Comparison of ENCODE assay signal across 8 cellular contexts in genomic region chr1:95116666-95117206, GRCh38. TPM values are rescaled to one million over a fixed set of nuclear protein-coding genes. Genes with fewer than 3 reads are reported as not detected.
DNase-seq lines count a peak whose midpoint lies in the region; ATAC-seq and TF ChIP-seq lines count a peak whose summit lies in the region.

No MANE protein-coding gene starts in this region.

- H4K20me1 ChIP-seq in PC-9 (ENCODE audit: insufficient read depth) (no peaks in the 10 kb centered on the region), neural cell (ENCODE audit: insufficient read depth) (no peaks in the 10 kb centered on the region)

- H3K79me2 ChIP-seq in PC-9 (ENCODE audit: low read depth) (peaks cover 17% of the 10 kb centered on the region), neural cell (replicated peaks; ENCODE audit: insufficient read depth, low read length) (no peaks in the 10 kb centered on the region)

- H3K27me3 Mint-ChIP-seq in activated T-helper 1 cell treated with anti-CD3 and anti-CD28 coated beads, Interleukin-12 subunit alpha, Interleukin-12 subunit beta, Interleukin-2, Interleukin-4 antibody, amounts not matched to agents 30 ng/mL and 10 ng/mL and 1 ng/mL, durations not matched to agents 14 hours and 24 hours and 36 hours (ENCODE audit: insufficient read depth): peaks cover 53% of the 10 kb centered on the region

- TF ChIP-seq EP300 in neural cell (conservative IDR thresholded peaks at IDR 0.05; ENCODE audit: poor library complexity, severe bottlenecking): no peak

- peak; percentile 47 for TF ChIP-seq RAD21 in neural cell (conservative IDR thresholded peaks at IDR 0.05)

- H3K9ac ChIP-seq in neural cell (ENCODE audit: low read length): peak overlapping the region; percentile 70

- peaks cover 5% of the 10 kb centered on the region for H3K4me1 Mint-ChIP-seq in activated T-helper 1 cell treated with anti-CD3 and anti-CD28 coated beads, Interleukin-12 subunit alpha, Interleukin-12 subunit beta, Interleukin-2, Interleukin-4 antibody, amounts not matched to agents 30 ng/mL and 10 ng/mL and 1 ng/mL, durations not matched to agents 14 hours and 24 hours and 36 hours (ENCODE audit: low read depth)

- no TSS peak for BruUV-seq in PC-9 (replicated peaks; lab: Mats Ljungman, UMichigan)

- no peaks in the 10 kb centered on the region for H3K9me3 Mint-ChIP-seq in activated T-helper 1 cell treated with anti-CD3 and anti-CD28 coated beads, Interleukin-12 subunit alpha, Interleukin-12 subunit beta, Interleukin-2, Interleukin-4 antibody, amounts not matched to agents 30 ng/mL and 10 ng/mL and 1 ng/mL, durations not matched to agents 14 hours and 24 hours and 36 hours

- DNase-seq in DMS 273 (lab: John Stamatoyannopoulos, UW; ENCODE audit: unreplicated experiment): peak; percentile 93
- DNase-seq in Jurkat, Clone E6-1 (ENCODE audit: low read depth, low spot score): peak; percentile 37
- peak; percentile 71 to 80 for DNase-seq in PC-9
- DNase-seq in activated T-helper 1 cell treated with anti-CD3 and anti-CD28 coated beads, Interleukin-12 subunit alpha, Interleukin-12 subunit beta, Interleukin-2, Interleukin-4 antibody, amounts not matched to agents 30 ng/mL and 10 ng/mL and 1 ng/mL, durations not matched to agents 14 hours and 24 hours and 36 hours (ENCODE audit: low spot score): no peak
- peak in 1 of 2 donors; percentile 50 for DNase-seq in foreskin fibroblast
- peak; percentile 35 to 68 for DNase-seq in tibial artery

- ATAC-seq in GM21619 (IDR thresholded peaks at IDR 0.05; ENCODE audit: unreplicated experiment): peak; percentile 63

- H3K36me3 Mint-ChIP-seq in activated T-helper 1 cell treated with anti-CD3 and anti-CD28 coated beads, Interleukin-12 subunit alpha, Interleukin-12 subunit beta, Interleukin-2, Interleukin-4 antibody, amounts not matched to agents 30 ng/mL and 10 ng/mL and 1 ng/mL, durations not matched to agents 14 hours and 24 hours and 36 hours (ENCODE audit: low read depth): no peaks in the 10 kb centered on the region

- intact Hi-C loops in PC-9 (cut with micrococcal nuclease; ENCODE audit: unreplicated experiment) (loop anchor here (1.0 to 2.0 kb wide), 2 partner anchors 43 to 116 kb away; no protein-coding TSS in a partner anchor), tibial artery (cut with DNase I; ENCODE audit: low total_unique reads) (loop anchor here (5.0 kb wide), 1 partner anchor 116 kb away; the partner anchor contains the start of gene RWDD3)
- intact Hi-C loops in activated T-helper 1 cell treated with anti-CD3 and anti-CD28 coated beads, Interleukin-12 subunit alpha, Interleukin-12 subunit beta, Interleukin-2, Interleukin-4 antibody, amounts not matched to agents 30 ng/mL and 10 ng/mL and 1 ng/mL, durations not matched to agents 14 hours and 24 hours and 36 hours (cut with micrococcal nuclease): loop anchor here (1.0 to 5.0 kb wide), 2 partner anchors 30 to 116 kb away; partner anchors contain the start of gene RWDD3

- CTCF ChIA-PET in PC-9 (lab: Charles Lee): interaction anchor here (0.6 to 0.7 kb wide), 2 partner anchors 36 to 119 kb away, joined by 4 read pairs; no protein-coding TSS in a partner anchor

- H2AFZ ChIP-seq in PC-9 (peak overlapping the region; percentile 98), neural cell (ENCODE audit: low read depth, low read length) (peak overlapping the region; percentile 40)

- H3K27me3 ChIP-seq in PC-9 (ENCODE audit: insufficient read depth, low read depth): no peaks in the 10 kb centered on the region
- H3K27me3 ChIP-seq in neural cell (ENCODE audit: insufficient read depth, low read depth, low read length): peaks cover 5% of the 10 kb centered on the region
- no peaks in the 10 kb centered on the region for H3K27me3 ChIP-seq in tibial artery

- H3F3A ChIP-seq in PC-9 (ENCODE audit: insufficient read depth, low read depth) (peaks cover 18% of the 10 kb centered on the region; the same call in 1 of the 2 replicates), neural cell (ENCODE audit: insufficient read depth, low read length, poor library complexity, severe bottlenecking) (peaks cover 5% of the 10 kb centered on the region)

- H3K9me3 ChIP-seq in PC-9 (ENCODE audit: insufficient read depth, low read depth): no peaks in the 10 kb centered on the region
- H3K9me3 ChIP-seq in neural cell (ENCODE audit: low read length): no peaks in the 10 kb centered on the region
- H3K9me3 ChIP-seq in tibial artery: no peaks in the 10 kb centered on the region

- TF ChIP-seq CTCF in PC-9 (conservative IDR thresholded peaks at IDR 0.05) (peak; percentile 92), foreskin fibroblast (IDR thresholded peaks at IDR 0.05; ENCODE audit: low read depth, low read length) (peak; percentile 36), neural cell (IDR thresholded peaks at IDR 0.05; ENCODE audit: poor library complexity, severe bottlenecking) (peak; percentile 83), tibial artery (IDR thresholded peaks at IDR 0.05) (peak; percentile 63)

- H3K4me3 Mint-ChIP-seq in activated T-helper 1 cell treated with anti-CD3 and anti-CD28 coated beads, Interleukin-12 subunit alpha, Interleukin-12 subunit beta, Interleukin-2, Interleukin-4 antibody, amounts not matched to agents 30 ng/mL and 10 ng/mL and 1 ng/mL, durations not matched to agents 14 hours and 24 hours and 36 hours: peak overlapping the region; percentile 84

- H3K4me3 ChIP-seq in Jurkat, Clone E6-1 (ENCODE audit: low read length): peak overlapping the region; percentile 48
- H3K4me3 ChIP-seq in PC-9 (peak overlapping the region; percentile 83), foreskin fibroblast (ENCODE audit: low read depth in 1 of 2, low read length in 2 of 2) (peak overlapping the region; percentile 66 to 67), neural cell (ENCODE audit: low read length) (peak overlapping the region; percentile 79), tibial artery (peak overlapping the region; percentile 87)

- peak overlapping the region; percentile 97 for H3K4me2 ChIP-seq in PC-9
- H3K4me2 ChIP-seq in neural cell (ENCODE audit: low read length): peak overlapping the region; percentile 81

- H3K36me3 ChIP-seq in PC-9 (ENCODE audit: low read depth) (no peaks in the 10 kb centered on the region), neural cell (ENCODE audit: insufficient read depth, low read length) (no peaks in the 10 kb centered on the region), tibial artery (no peaks in the 10 kb centered on the region)

- H3K27ac ChIP-seq in PC-9 (peak overlapping the region; percentile 23), neural cell (ENCODE audit: low read length) (no peak overlapping the region), tibial artery (peak overlapping the region; percentile 76 to 81)

- POLR2A ChIA-PET in PC-9 (lab: Charles Lee; ENCODE audit: unreplicated experiment): interaction anchor here (0.6 to 0.7 kb wide), 3 partner anchors 43 to 141 kb away, joined by 3 to 9 read pairs (median 5); no protein-coding TSS in a partner anchor

- no peaks in the 10 kb centered on the region for H3K9me2 ChIP-seq in PC-9 (ENCODE audit: insufficient read depth)
- no peaks in the 10 kb centered on the region for H3K9me2 ChIP-seq in neural cell (ENCODE audit: insufficient read depth, low read length)

- H3K4me1 ChIP-seq in PC-9 (replicated peaks; ENCODE audit: insufficient read depth) (peaks cover 29% of the 10 kb centered on the region), tibial artery (peaks cover 0 to 20% (median 7%) of the 10 kb centered on the region in 4 donors)

- H3K27ac Mint-ChIP-seq in activated T-helper 1 cell treated with anti-CD3 and anti-CD28 coated beads, Interleukin-12 subunit alpha, Interleukin-12 subunit beta, Interleukin-2, Interleukin-4 antibody, amounts not matched to agents 30 ng/mL and 10 ng/mL and 1 ng/mL, durations not matched to agents 14 hours and 24 hours and 36 hours: no peak overlapping the region

TF ChIP-seq in neural cell, 6 proteins besides CTCF, POLR2A, EP300 and RAD21 (continues in another document):
- TF ChIP-seq SMC3 (conservative IDR thresholded peaks at IDR 0.05; ENCODE audit: poor library complexity): peak; percentile 62
- no peak for TF ChIP-seq TAF1 (IDR thresholded peaks at IDR 0.05; ENCODE audit: low read depth)
- peak; percentile 4 for TF ChIP-seq REST (IDR thresholded peaks at IDR 0.05; ENCODE audit: borderline replicate concordance)

RNA-seq across cellular contexts. Expression of gene TLCD4, which starts 0.4 kb away (rescaled TPM):
- not detected for polyA plus RNA-seq in Jurkat, Clone E6-1 (2012; ENCODE audit: insufficient read depth, insufficient read length)
- 11.2 TPM in 2 replicates for total RNA-seq in PC-9 (2021)
- 0.02 TPM in 1 of 2 replicates, not detected in the other for total RNA-seq in activated T-helper 1 cell treated with anti-CD3 and anti-CD28 coated beads, Interleukin-12 subunit alpha, Interleukin-12 subunit beta, Interleukin-2, Interleukin-4 antibody, amounts not matched to agents 30 ng/mL and 10 ng/mL and 1 ng/mL, durations not matched to agents 14 hours and 24 hours and 36 hours
- 1.1 and 1.6 TPM in 2 replicates for polyA plus RNA-seq in neural cell
- 4.6 and 6.1 TPM in 2 replicates for polyA minus RNA-seq in neural cell

RNA-seq across cellular contexts. Expression of gene ALG14, which starts 44.0 kb away (rescaled TPM):
- 17.3 TPM for polyA plus RNA-seq in Jurkat, Clone E6-1 (2012; ENCODE audit: insufficient read depth, insufficient read length)
- 7.7 and 8.6 TPM in 2 replicates for total RNA-seq in PC-9 (2021)
- 1.9 and 2.4 TPM in 2 replicates for total RNA-seq in activated T-helper 1 cell treated with anti-CD3 and anti-CD28 coated beads, Interleukin-12 subunit alpha, Interleukin-12 subunit beta, Interleukin-2, Interleukin-4 antibody, amounts not matched to agents 30 ng/mL and 10 ng/mL and 1 ng/mL, durations not matched to agents 14 hours and 24 hours and 36 hours
- polyA plus RNA-seq in neural cell: 2.6 and 3.0 TPM in 2 replicates
- polyA minus RNA-seq in neural cell: 3.7 and 4.9 TPM in 2 replicates

Comparison
In these comparisons a context has a peak if more than half of its experiments do, and no peak if none do; other contexts are left out.
1. CTCF ChIP-seq: peak in every context shown above with its lines; median percentile 92 in PC-9; 83 in neural cell; 63 in tibial artery; 36 in foreskin fibroblast.
2. RNA of gene TLCD4, which starts 0.4 kb away (total RNA-seq): 11.2 TPM in PC-9; 0.02 TPM in activated T-helper 1 cell treated with anti-CD3 and anti-CD28 coated beads, Interleukin-12 subunit alpha, Interleukin-12 subunit beta, Interleukin-2, Interleukin-4 antibody, amounts not matched to agents 30 ng/mL and 10 ng/mL and 1 ng/mL, durations not matched to agents 14 hours and 24 hours and 36 hours; every median in the first group is over 10 times any median in the second.
3. Peak in every context shown above with its lines, with median percentiles within 50 percentile points of each other: H3K4me3 ChIP-seq.